Comparison of ENCODE assay signal across 8 cellular contexts in genomic region chr3:143972495-143973351, GRCh38. TPM values are rescaled to one million over a fixed set of nuclear protein-coding genes. Genes with fewer than 3 reads are reported as not detected.
DNase-seq lines count a peak whose midpoint lies in the region; ATAC-seq and TF ChIP-seq lines count a peak whose summit lies in the region.

No MANE protein-coding gene starts in this region.

- H3K9me3 ChIP-seq in CD8-positive, alpha-beta T cell (ENCODE audit: low read length) = no peaks in the 10 kb centered on the region

- peaks cover 34% of the 10 kb centered on the region for H3K4me1 ChIP-seq in CD8-positive, alpha-beta T cell (ENCODE audit: insufficient read depth, low read length)

- H3K27ac Mint-ChIP-seq in CD8-positive, alpha-beta T cell = peak overlapping the region; percentile 93

- peak overlapping the region; percentile 95 for H3K4me3 Mint-ChIP-seq in CD8-positive, alpha-beta T cell

- peaks cover 39% of the 10 kb centered on the region for H3K4me1 Mint-ChIP-seq in CD8-positive, alpha-beta T cell (ENCODE audit: low read depth)

- H3K27me3 ChIP-seq in CD8-positive, alpha-beta T cell (ENCODE audit: insufficient read depth, low read length) = no peaks in the 10 kb centered on the region

- TF ChIP-seq CTCF in CD8-positive, alpha-beta T cell (IDR thresholded peaks at IDR 0.05) = peak; percentile 51

- ATAC-seq in CD8-positive, alpha-beta T cell = peak; percentile 24
- ATAC-seq in GM19452 (IDR thresholded peaks at IDR 0.05; ENCODE audit: unreplicated experiment) (peak; percentile 30), HG03571 (IDR thresholded peaks at IDR 0.05; ENCODE audit: unreplicated experiment) (peak; percentile 28)

- CTCF ChIA-PET in CD8-positive, alpha-beta T cell (lab: Charles Lee) = interaction anchor here (0.8 to 2.0 kb wide), 6 partner anchors 8 to 147 kb away, joined by 3 to 6 read pairs (median 4); partner anchors contain the start of gene SLC9A9

- H3K36me3 Mint-ChIP-seq in CD8-positive, alpha-beta T cell = peaks cover 16% of the 10 kb centered on the region

- POLR2A ChIA-PET in CD8-positive, alpha-beta T cell (lab: Charles Lee) = interaction anchor here (0.5 to 2.0 kb wide), 16 partner anchors 9 to 1845 kb away, joined by 3 to 15 read pairs (median 4); partner anchors contain the start of genes SLC9A9, TRPC1 and U2SURP

- no peaks in the 10 kb centered on the region for H3K9me3 Mint-ChIP-seq in CD8-positive, alpha-beta T cell

- DNase-seq in CD8-positive, alpha-beta T cell = peak; percentile 28 to 76 (median 67)
- DNase-seq in NCI-H774 (lab: John Stamatoyannopoulos, UW) = peak; percentile 82
- peak; percentile 25 to 35 for DNase-seq in activated CD8-positive, alpha-beta memory T cell treated with anti-CD3 and anti-CD28 coated beads for 4 hours (ENCODE audit: low read depth in 2 of 2)
- DNase-seq in effector CD8-positive, alpha-beta T cell (lab: John Stamatoyannopoulos, UW) = peak; percentile 39
- DNase-seq in lung microvascular endothelial cell (ENCODE audit: low read depth in 2 of 2) = peak; percentile 80 to 83
- DNase-seq in stimulated activated CD4-positive, alpha-beta T cell treated with anti-CD3 and anti-CD28 coated beads, TNF-alpha, amount 100 ng/mL, for 4 hours (ENCODE audit: low read depth in 3 of 3) = peak; percentile 36 to 46 (median 42)

- peak overlapping the region; percentile 75 for H3K4me3 ChIP-seq in CD8-positive, alpha-beta T cell (ENCODE audit: low read depth, low read length)

- H3K27me3 Mint-ChIP-seq in CD8-positive, alpha-beta T cell (ENCODE audit: low read depth) = peaks cover 5% of the 10 kb centered on the region

- intact Hi-C loops in CD8-positive, alpha-beta T cell (cut with DNase I, micrococcal nuclease) = loop anchor here (5.0 to 10.0 kb wide), 6 partner anchors 125 to 1525 kb away; partner anchors contain the start of genes TRPC1 (in 2 of the 2), ATR (in 1 of the 2), SLC9A9 (in 1 of the 2) and U2SURP (in 1 of the 2)

- peak overlapping the region; percentile 69 for H3K27ac ChIP-seq in CD8-positive, alpha-beta T cell (ENCODE audit: low read depth, low read length)

- no peaks in the 10 kb centered on the region for H3K36me3 ChIP-seq in CD8-positive, alpha-beta T cell (ENCODE audit: insufficient read depth, low read length)

RNA-seq across cellular contexts. Expression of gene DIPK2A, which starts 1.1 kb away (rescaled TPM):
- total RNA-seq in CD8-positive, alpha-beta T cell = 10 to 100 TPM; 27.5 to 29.0 TPM
- total RNA-seq in lung microvascular endothelial cell = 21.6 and 32.7 TPM in 2 replicates

Comparison
In these comparisons a context has a peak if more than half of its experiments do, and no peak if none do; other contexts are left out.
1. Peak in every context shown above with its lines: DNase-seq, ATAC-seq, H3K4me3 ChIP-seq and H3K27ac ChIP-seq.
2. DNase-seq: peak in every context shown above with its lines; median percentile 82 in NCI-H774; 82 in lung microvascular endothelial cell; 67 in CD8-positive, alpha-beta T cell; 42 in stimulated activated CD4-positive, alpha-beta T cell treated with anti-CD3 and anti-CD28 coated beads, TNF-alpha, amount 100 ng/mL, for 4 hours; 39 in effector CD8-positive, alpha-beta T cell; 30 in activated CD8-positive, alpha-beta memory T cell treated with anti-CD3 and anti-CD28 coated beads for 4 hours.